8 cellular contexts compared by ENCODE assay signal in genomic region chr13:110306960-110307696, GRCh38. TPM values are rescaled to one million over a fixed set of nuclear protein-coding genes. Genes with fewer than 3 reads are reported as not detected.
A peak's percentile ranks its signal among the peaks of the same experiment; 100 is the strongest.
DNase-seq lines count a peak whose midpoint lies in the region; ATAC-seq and TF ChIP-seq lines count a peak whose summit lies in the region.

COL4A1 (minus strand) TSS chr13:110307157; CDS start chr13:110307027, 130 bp downstream.
COL4A2 (plus strand) TSS chr13:110307284; CDS start chr13:110307904, 620 bp downstream.

- H3K79me2 ChIP-seq in osteoblast (ENCODE audit: insufficient read depth, low read length) = peaks cover 99% of the 10 kb centered on the region

- no peak for TF ChIP-seq CTCF in RWPE1 (conservative IDR thresholded peaks at IDR 0.05; ENCODE audit: low read depth)
- TF ChIP-seq CTCF in foreskin keratinocyte (conservative IDR thresholded peaks at IDR 0.05) = no peak
- TF ChIP-seq CTCF in osteoblast (IDR thresholded peaks at IDR 0.05; ENCODE audit: extremely low read depth, low read depth, low read length) = no peak

- DNase-seq in COR-L47 (lab: John Stamatoyannopoulos, UW) (peak; percentile 62), RWPE1 (ENCODE audit: low spot score) (peak; percentile 52), foreskin keratinocyte (peak in 1 of 2 donors; percentile 54), osteoblast (ENCODE audit: insufficient read length, low spot score, missing footprints) (peak; percentile 91)
- no peak for DNase-seq in stimulated activated CD4-positive, alpha-beta T cell treated with anti-CD3 and anti-CD28 coated beads, Interleukin-1b, Interleukin-23, amount 100 ng/mL, for 48 hours

- H4K20me1 ChIP-seq in osteoblast (ENCODE audit: insufficient read depth, low read length) = peaks cover 63% of the 10 kb centered on the region

- H2AFZ ChIP-seq in osteoblast (ENCODE audit: low read length) = peak within 1 kb of the TSS; percentile 28

- peaks cover 46% of the 10 kb centered on the region for H3K36me3 ChIP-seq in osteoblast (ENCODE audit: insufficient read depth, low read length)

- CTCF ChIA-PET in RWPE1 (lab: Yijun Ruan, JAX) = interaction anchor here (0.6 to 0.7 kb wide), 2 partner anchors 69 to 152 kb away, joined by 3 read pairs; no protein-coding TSS in a partner anchor

- H3K9me3 ChIP-seq in osteoblast (ENCODE audit: low read depth, low read length) = no peaks in the 10 kb centered on the region

- ATAC-seq in foreskin keratinocyte (peak; percentile 72), HG03442 (IDR thresholded peaks at IDR 0.05; ENCODE audit: unreplicated experiment) (no peak), GM21528 (IDR thresholded peaks at IDR 0.05; ENCODE audit: low FRiP score, unreplicated experiment) (no peak), GM21825 (IDR thresholded peaks at IDR 0.05; ENCODE audit: unreplicated experiment) (no peak)

- POLR2A ChIA-PET in RWPE1 (lab: Yijun Ruan, JAX; ENCODE audit: low non-redundant PET) = interaction anchor here (1.5 kb wide), 1 partner anchor 41 kb away, joined by 3 read pairs; no protein-coding TSS in a partner anchor

- peak within 1 kb of the TSS; percentile 82 for H3K27ac ChIP-seq in RWPE1
- H3K27ac ChIP-seq in foreskin keratinocyte = peak within 1 kb of the TSS; percentile 68
- peak within 1 kb of the TSS; percentile 92 for H3K27ac ChIP-seq in osteoblast (ENCODE audit: low read depth, low read length)

- H3K27me3 ChIP-seq in foreskin keratinocyte (no peaks in the 10 kb centered on the region), osteoblast (ENCODE audit: insufficient read depth, low read length) (no peaks in the 10 kb centered on the region)

- peak within 1 kb of the TSS; percentile 97 for H3K4me3 ChIP-seq in osteoblast (ENCODE audit: insufficient read depth, low read length)

- H3K4me1 ChIP-seq in foreskin keratinocyte (peaks cover 3% of the 10 kb centered on the region), osteoblast (ENCODE audit: insufficient read depth, low read length) (peaks cover 64% of the 10 kb centered on the region)

- H3K4me2 ChIP-seq in osteoblast (ENCODE audit: insufficient read depth, low read length) = peak within 1 kb of the TSS; percentile 98

RNA-seq across cellular contexts. Expression of gene COL4A1, which starts in this region (rescaled TPM):
- 46.0 and 80.9 TPM in 2 replicates for total RNA-seq in foreskin keratinocyte
- 23.6 and 36.1 TPM in 2 replicates for polyA plus RNA-seq in foreskin keratinocyte
- 412 and 433 TPM in 2 replicates for total RNA-seq in osteoblast

RNA-seq across cellular contexts. Expression of gene COL4A2, which starts in this region (rescaled TPM):
- total RNA-seq in foreskin keratinocyte (126 and 178 TPM in 2 replicates), osteoblast (267 and 291 TPM in 2 replicates)
- polyA plus RNA-seq in foreskin keratinocyte = 93.6 and 135 TPM in 2 replicates
